Comparison of ENCODE assay signal across 9 cellular contexts in the genomic region with DNA sequence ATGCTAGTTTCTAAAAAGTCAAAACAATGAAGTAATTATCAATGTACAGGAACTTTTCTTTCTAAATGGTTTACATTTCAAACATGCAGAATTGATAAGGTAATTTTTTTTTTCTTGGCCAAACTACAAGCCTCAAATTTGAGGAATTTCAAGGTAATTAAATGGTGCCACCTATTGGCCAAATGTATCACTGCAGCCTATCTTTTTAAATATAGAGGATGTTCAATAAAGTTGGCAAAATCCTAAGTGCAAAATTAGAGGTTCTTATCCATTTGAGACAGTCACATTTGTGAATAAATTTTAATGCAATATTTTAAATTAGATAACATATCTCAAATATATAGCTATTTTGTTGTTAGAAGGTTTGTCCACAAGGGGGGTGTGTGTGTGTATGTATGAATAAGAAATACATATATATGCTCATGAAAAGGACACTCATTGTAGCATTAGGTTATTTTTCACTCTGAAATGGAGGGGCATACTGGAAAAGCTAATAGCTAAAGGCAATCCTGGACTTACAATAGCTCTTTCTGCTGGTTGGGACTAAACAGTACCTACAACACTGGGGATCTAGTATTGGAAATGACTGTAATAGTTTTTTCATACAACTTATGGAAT. TPM values are rescaled to one million over a fixed set of nuclear protein-coding genes. Genes with fewer than 3 reads are reported as not detected.
DNase-seq lines count a peak whose midpoint lies in the region; ATAC-seq, FAIRE-seq and TF ChIP-seq lines count a peak whose summit lies in the region.
"Had no signal": no experiment of that assay in that cellular context is flagged by ENCODE, and none has a peak within 500 bp of the region (broad histone marks: within the 10 kb centered on the region; RNA-seq: fewer than 3 reads in every experiment).

No MANE protein-coding gene starts in this region.

- H3K9ac ChIP-seq in OCI-LY3 (ENCODE audit: low read length) (no peak overlapping the region), H1 (replicated peaks in 1 of 4; ENCODE audit: extremely low read depth in 1 of 4, low read depth in 3 of 4, low read length in 3 of 4) (no peak overlapping the region)
- H3K9ac ChIP-seq: BLaER1 had no signal

- H3K4me3 ChIP-seq in H7 (ENCODE audit: insufficient read depth, low read depth, low read length) (no peak overlapping the region), OCI-LY3 (ENCODE audit: low read length) (no peak overlapping the region), H1 (ENCODE audit: extremely low read depth in 1 of 4, insufficient read depth in 2 of 4, low read depth in 3 of 4, low read length in 4 of 4) (no peak overlapping the region)
- H3K4me3 ChIP-seq: BLaER1 had no signal

- CTCF ChIA-PET in H1 (lab: Charles Lee; ENCODE audit: partially characterized antibody) = interaction anchor here (0.6 to 1.6 kb wide), 33 partner anchors 8 to 575 kb away, joined by 3 to 15 read pairs (median 3); partner anchors contain the start of gene LYPD6B

- H3K27me3 Mint-ChIP-seq in nephron (ENCODE audit: low read depth) = no peaks in the 10 kb centered on the region

- H3K4me1 ChIP-seq in OCI-LY3 (ENCODE audit: low read length) (no peaks in the 10 kb centered on the region), H1 (replicated peaks in 1 of 4; ENCODE audit: control insufficient read depth in 3 of 4, insufficient read depth in 4 of 4, low read length in 3 of 4) (no peaks in the 10 kb centered on the region)

- H2BK15ac ChIP-seq in H1 (ENCODE audit: low read length) = no peak overlapping the region

- no peak overlapping the region for H3K4me3 Mint-ChIP-seq in nephron

- no peaks in the 10 kb centered on the region for H3K79me2 ChIP-seq in OCI-LY3 (ENCODE audit: low read length)
- H3K79me2 ChIP-seq in H1 (ENCODE audit: control insufficient read depth in 1 of 2, insufficient read depth in 2 of 2, low read length in 2 of 2) = no peaks in the 10 kb centered on the region

- H3K23me2 ChIP-seq in H1 (ENCODE audit: low read depth, low read length) = no peaks in the 10 kb centered on the region

- H3K4me2 ChIP-seq in OCI-LY3 (ENCODE audit: low read length) (no peak overlapping the region), H1 (ENCODE audit: insufficient read depth in 1 of 2, low read depth in 2 of 2, low read length in 2 of 2) (no peak overlapping the region)
- H3K4me2 ChIP-seq: BLaER1 had no signal

- no peaks in the 10 kb centered on the region for H3K9me3 Mint-ChIP-seq in nephron

- H3K36me3 ChIP-seq in H7 (replicated peaks; ENCODE audit: control insufficient read depth, insufficient read depth, low read length) (no peaks in the 10 kb centered on the region), OCI-LY3 (replicated peaks; ENCODE audit: low read depth, low read length) (peaks cover 1% of the 10 kb centered on the region), H1 (ENCODE audit: control insufficient read depth in 2 of 4, insufficient read depth in 4 of 4, low read length in 3 of 4) (no peaks in the 10 kb centered on the region)

- no peaks in the 10 kb centered on the region for H3K79me1 ChIP-seq in H1 (ENCODE audit: low read depth, low read length)

- peak overlapping the region; percentile 76 to 91 (median 84) for H3K27ac Mint-ChIP-seq in nephron

- H3K9me3 ChIP-seq in OCI-LY3 (ENCODE audit: insufficient read depth, low read length) = no peaks in the 10 kb centered on the region
- no peaks in the 10 kb centered on the region for H3K9me3 ChIP-seq in H1 (ENCODE audit: insufficient read depth in 2 of 2, low read depth in 1 of 2, low read length in 1 of 2)
- H3K9me3 ChIP-seq: BLaER1 had no signal

- no peak overlapping the region for H2AK5ac ChIP-seq in H1 (ENCODE audit: low read depth, low read length)

- H4K8ac ChIP-seq in H1 (ENCODE audit: extremely low read depth, insufficient read depth, low read length) = no peak overlapping the region

- H4K20me1 ChIP-seq in OCI-LY3 (ENCODE audit: insufficient read depth, low read length) (no peaks in the 10 kb centered on the region), H1 (replicated peaks in 1 of 2; ENCODE audit: control insufficient read depth in 1 of 2, insufficient read depth in 2 of 2, low read length in 2 of 2) (no peaks in the 10 kb centered on the region)
- H4K20me1 ChIP-seq: BLaER1 had no signal

- H3K4me1 Mint-ChIP-seq in nephron = peaks cover 28% of the 10 kb centered on the region

- no peak overlapping the region for H3K4ac ChIP-seq in H1 (replicated peaks; ENCODE audit: insufficient read length, low read depth, low read length)

- FAIRE-seq in H1 (lab: Jason Lieb, UNC) = no peak

- H3K23ac ChIP-seq in H1 (ENCODE audit: insufficient read length) = no peak overlapping the region

- TF ChIP-seq RAD21 in H1 (IDR thresholded peaks at IDR 0.05 in 1 of 2, conservative IDR thresholded peaks at IDR 0.05 in 1 of 2; ENCODE audit: low read depth in 2 of 2, low read length in 2 of 2) = peak; percentile 78 to 85

- peaks cover 6% of the 10 kb centered on the region for H3K36me3 Mint-ChIP-seq in nephron (ENCODE audit: low read depth)

- peak; percentile 73 for DNase-seq in DMS 273 (lab: John Stamatoyannopoulos, UW; ENCODE audit: unreplicated experiment)
- no peak for DNase-seq in DMS 273 treated with DMSO at 0.1 percent for 48 hours (lab: John Stamatoyannopoulos, UW)
- DNase-seq in H7 = peak; percentile 32
- no peak for DNase-seq in H1 (ENCODE audit: low read depth in 1 of 2, low spot score in 2 of 2)

- H2BK12ac ChIP-seq in H1 (ENCODE audit: low read depth, low read length) = no peak overlapping the region

- ATAC-seq in HG02798 (IDR thresholded peaks at IDR 0.05; ENCODE audit: poor library complexity, unreplicated experiment) (no peak), GM21360 (IDR thresholded peaks at IDR 0.05; ENCODE audit: unreplicated experiment) (no peak)

- H2AFZ ChIP-seq in OCI-LY3 (ENCODE audit: low read depth, low read length) = no peak overlapping the region
- H2AFZ ChIP-seq in H1 (ENCODE audit: low read length) = no peak overlapping the region

- no peak for TF ChIP-seq EP300 in H1 (IDR thresholded peaks at IDR 0.05; ENCODE audit: borderline replicate concordance in 1 of 2, low read depth in 2 of 2, low read length in 2 of 2)

- no peak overlapping the region for H2BK20ac ChIP-seq in H1 (ENCODE audit: low read length)

- H3K27ac ChIP-seq in OCI-LY3 (ENCODE audit: low read length) (no peak overlapping the region), H1 (ENCODE audit: low read depth, low read length) (no peak overlapping the region)
- H3K27ac ChIP-seq: BLaER1 had no signal

- no peak overlapping the region for H3K18ac ChIP-seq in H1 (ENCODE audit: extremely low read depth, low read length)

- H2BK5ac ChIP-seq in H1 (ENCODE audit: low read depth, low read length) = no peak overlapping the region

- TF ChIP-seq CTCF in OCI-LY3 (IDR thresholded peaks at IDR 0.05; ENCODE audit: low read depth, low read length) (peak; percentile 91), H1 (IDR thresholded peaks at IDR 0.05; ENCODE audit: control extremely low read depth in 1 of 3, insufficient read depth in 1 of 3, low read depth in 1 of 3, low read length in 3 of 3) (peak in 2 of 3 experiments; percentile 48 to 56; a peak in 2 of 4 replicates), nephron (IDR thresholded peaks at IDR 0.05; ENCODE audit: unreplicated experiment in 3 of 3) (peak; percentile 92 to 97 (median 95))

- TF ChIP-seq POLR2A in H1 (IDR thresholded peaks at IDR 0.05; ENCODE audit: control extremely low read depth in 1 of 2, low read depth in 2 of 2, low read length in 2 of 2) = no peak

- POLR2A ChIA-PET in H1 (lab: Charles Lee; ENCODE audit: partially characterized antibody) = no interaction called here

- no peak overlapping the region for H2BK120ac ChIP-seq in H1 (replicated peaks; ENCODE audit: low read depth, low read length)

- H3K14ac ChIP-seq in H1 (ENCODE audit: insufficient read length) = no peak overlapping the region

- H3K56ac ChIP-seq in H1 (replicated peaks; ENCODE audit: insufficient read length, low read depth, low read length) = no peak overlapping the region

- H3K27me3 ChIP-seq in H7 (ENCODE audit: control insufficient read depth, insufficient read depth, low read length) = no peaks in the 10 kb centered on the region
- no peaks in the 10 kb centered on the region for H3K27me3 ChIP-seq in OCI-LY3 (ENCODE audit: low read depth, low read length)
- no peaks in the 10 kb centered on the region for H3K27me3 ChIP-seq in H1 (replicated peaks in 1 of 4; ENCODE audit: control insufficient read depth in 3 of 4, extremely low read depth in 1 of 4, insufficient read depth in 3 of 4, low read length in 3 of 4)
- H3K27me3 ChIP-seq: BLaER1 had no signal

- H4K5ac ChIP-seq in H1 (ENCODE audit: insufficient read length, low read depth, low read length) = no peak overlapping the region

- H4K91ac ChIP-seq in H1 (replicated peaks; ENCODE audit: insufficient read length, low read length) = no peak overlapping the region

TF ChIP-seq in H1, 55 proteins besides CTCF, POLR2A, EP300 and RAD21 (continues in another document):
- TF ChIP-seq HDAC2 (IDR thresholded peaks at IDR 0.05; ENCODE audit: borderline replicate concordance in 1 of 2, low read depth in 2 of 2, low read length in 2 of 2) = no peak
- no peak for TF ChIP-seq CBX8 (IDR thresholded peaks at IDR 0.05; ENCODE audit: borderline replicate concordance, low read depth, low read length)
- no peak for TF ChIP-seq PHF8 (conservative IDR thresholded peaks at IDR 0.05; ENCODE audit: low read depth, low read length)
- TF ChIP-seq, protein P1, sequence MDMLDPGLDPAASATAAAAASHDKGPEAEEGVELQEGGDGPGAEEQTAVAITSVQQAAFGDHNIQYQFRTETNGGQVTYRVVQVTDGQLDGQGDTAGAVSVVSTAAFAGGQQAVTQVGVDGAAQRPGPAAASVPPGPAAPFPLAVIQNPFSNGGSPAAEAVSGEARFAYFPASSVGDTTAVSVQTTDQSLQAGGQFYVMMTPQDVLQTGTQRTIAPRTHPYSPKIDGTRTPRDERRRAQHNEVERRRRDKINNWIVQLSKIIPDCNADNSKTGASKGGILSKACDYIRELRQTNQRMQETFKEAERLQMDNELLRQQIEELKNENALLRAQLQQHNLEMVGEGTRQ (IDR thresholded peaks at IDR 0.05; ENCODE audit: low read length) = no peak
- no peak for TF ChIP-seq SIX5 (IDR thresholded peaks at IDR 0.05; ENCODE audit: low read depth, low read length)
- TF ChIP-seq JUND (IDR thresholded peaks at IDR 0.05; ENCODE audit: low read length) = no peak
- no peak for TF ChIP-seq SIN3A (conservative IDR thresholded peaks at IDR 0.05 in 1 of 2, IDR thresholded peaks at IDR 0.05 in 1 of 2; ENCODE audit: low read depth in 1 of 2, low read length in 2 of 2)

RNA-seq across cellular contexts. Expression of gene MMADHC, which starts 26.2 kb away (rescaled TPM):
- total RNA-seq in H7 (2014; rRNA removed; shearing (Covaris generic)) = 161 and 166 TPM in 2 replicates
- 123 and 130 TPM in 2 replicates for total RNA-seq in H1 (2021; fragmentation: NEBNext Ultra II Directional; extraction: Animal tissue kit (Norgen Biotek cat#: 25700))
- 32.4 and 61.1 TPM in 2 replicates for polyA plus RNA-seq in H1 (2011; rRNA removed)
- 82.2 TPM for polyA plus RNA-seq in H1 (2011; cell fraction: cytosol; rRNA removed)
- polyA plus RNA-seq in H1 (2011; cell fraction: nucleus; rRNA removed) = 27.1 TPM
- polyA plus RNA-seq in H1 (2012, experiment 1 of 2) = 87.5 to 131 TPM (median 98.6 TPM) in 4 replicates
- 36.1 TPM for polyA plus RNA-seq in H1 (2012, experiment 2 of 2)
- 70.9 TPM for polyA plus RNA-seq in H1 (2013, experiment 1 of 2)
- polyA plus RNA-seq in H1 (2013, experiment 2 of 2) = 73.9 TPM
- polyA minus RNA-seq in H1 (2011; rRNA and poly(A)+ RNA removed) = 97.3 and 125 TPM in 2 replicates
- 50.3 TPM for polyA minus RNA-seq in H1 (2011; cell fraction: cytosol; rRNA and poly(A)+ RNA removed)
- polyA minus RNA-seq in H1 (2011; cell fraction: nucleus; rRNA and poly(A)+ RNA removed) = 39.3 TPM

Comparison
In these comparisons a context has a peak if more than half of its experiments do, and no peak if none do; other contexts are left out.
1. DNase-seq: peak in DMS 273 (single experiment) and H7 (single experiment); none in DMS 273 treated with DMSO at 0.1 percent for 48 hours (single experiment) and H1 (0 of 2).
2. Peak in every context shown above with its lines, with median percentiles within 50 percentile points of each other: CTCF ChIP-seq.